Comparison of ENCODE assay signal across 8 cellular contexts in the genomic region with DNA sequence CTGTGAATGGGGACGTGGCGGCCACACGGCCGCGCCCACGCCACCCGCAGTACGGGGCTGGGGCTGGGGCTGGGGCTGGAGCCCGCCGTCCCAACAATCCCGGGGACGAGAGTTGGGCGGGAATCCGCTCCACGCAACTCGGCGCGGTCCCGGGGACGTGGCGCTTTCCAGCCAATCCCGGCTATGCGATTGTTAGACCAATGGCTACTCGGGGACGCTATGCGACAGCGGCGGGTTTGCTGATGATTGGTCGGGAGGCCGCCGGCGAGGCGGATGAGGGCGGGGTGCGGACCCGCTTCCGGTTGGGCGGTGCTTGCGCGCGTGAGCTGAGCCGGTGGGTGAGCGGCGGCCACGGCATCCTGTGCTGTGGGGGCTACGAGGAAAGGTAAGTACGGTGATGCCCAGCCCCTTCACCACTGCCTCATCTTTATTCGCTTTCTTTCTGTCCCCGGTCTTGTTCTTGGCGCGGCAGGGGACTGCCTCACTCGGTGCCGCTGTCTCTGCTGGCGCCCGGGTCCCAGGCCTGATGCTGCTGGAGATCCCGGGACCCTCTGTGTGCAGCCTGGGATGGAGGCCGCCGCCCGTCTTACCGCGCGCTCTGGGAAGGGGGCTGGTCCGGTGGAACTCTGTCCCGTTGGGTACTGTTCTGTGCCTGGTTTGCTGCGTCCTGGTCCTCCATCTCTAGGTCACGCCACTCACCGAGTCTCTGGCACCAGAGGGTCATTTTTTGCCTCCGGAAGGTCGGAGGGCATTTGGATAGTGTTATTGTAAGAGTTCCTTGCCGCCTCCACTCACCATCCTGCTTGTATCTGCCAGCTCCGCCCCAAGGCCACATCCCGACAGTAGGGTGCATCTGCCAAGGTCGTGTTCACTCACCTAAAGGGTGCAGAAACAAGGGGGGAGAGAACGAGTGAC. TPM values are rescaled to one million over a fixed set of nuclear protein-coding genes. Genes with fewer than 3 reads are reported as not detected.
DNase-seq lines count a peak whose midpoint lies in the region; ATAC-seq and TF ChIP-seq lines count a peak whose summit lies in the region.

A gene (plus strand): TSS at position 312 of the 915 bp plus-strand sequence. CDS start 9,225 bp downstream, outside the sequence.

- H3K9ac ChIP-seq in mucosa of stomach (ENCODE audit: low read length) = peak within 1 kb of the TSS; percentile 93

- no peaks in the 10 kb centered on the region for H3K27me3 Mint-ChIP-seq in activated T-cell treated with anti-CD3 and anti-CD28 coated beads, Interleukin-2, amount 50 U/mL, for 4 hours (ENCODE audit: low read depth)

- H3K9me3 ChIP-seq in esophagus (ENCODE audit: control insufficient read depth in 2 of 2, insufficient read depth in 1 of 2, low read depth in 1 of 2, low read length in 1 of 2) (no peaks in the 10 kb centered on the region), mucosa of stomach (ENCODE audit: control insufficient read depth, low read length) (no peaks in the 10 kb centered on the region)

- H3K36me3 Mint-ChIP-seq in activated T-cell treated with anti-CD3 and anti-CD28 coated beads, Interleukin-2, amount 50 U/mL, for 4 hours (ENCODE audit: insufficient read depth) = peaks cover 6% of the 10 kb centered on the region

- H3K4me3 ChIP-seq in esophagus (ENCODE audit: low read depth in 1 of 2, low read length in 2 of 2) = peak within 1 kb of the TSS; percentile 83 to 96
- peak within 1 kb of the TSS; percentile 86 for H3K4me3 ChIP-seq in mucosa of stomach (ENCODE audit: low read length)

- peak within 1 kb of the TSS; percentile 82 to 93 for H3K27ac ChIP-seq in esophagus (ENCODE audit: low read depth in 2 of 2, low read length in 1 of 2)

- DNase-seq in DMS153 treated with DMSO at 0.1 percent for 48 hours (lab: John Stamatoyannopoulos, UW; ENCODE audit: unreplicated experiment) (peak; percentile 86), KBM-7 (peak; percentile 96)
- peak; percentile 89 for DNase-seq in activated T-cell treated with anti-CD3 and anti-CD28 coated beads, Interleukin-2, amount 50 U/mL, for 4 hours
- peak; percentile 86 to 87 for DNase-seq in stimulated activated CD8-positive, alpha-beta memory T cell treated with anti-CD3 and anti-CD28 coated beads, Interleukin-7, amount 100 ng/mL, for 1 hour (ENCODE audit: low read depth in 2 of 2)

- H3K4me3 Mint-ChIP-seq in activated T-cell treated with anti-CD3 and anti-CD28 coated beads, Interleukin-2, amount 50 U/mL, for 4 hours = peak within 1 kb of the TSS; percentile 98

- peak; percentile 97 for ATAC-seq in GM21717 (IDR thresholded peaks at IDR 0.05; ENCODE audit: unreplicated experiment)
- ATAC-seq in activated T-cell treated with anti-CD3 and anti-CD28 coated beads, Interleukin-2, amount 50 U/mL, for 4 hours = peak; percentile 98

- WGBS in esophagus, 2 donors = 0 to 1% methylated on average over 74 of the region's 74 CpGs

- H3K4me1 Mint-ChIP-seq in activated T-cell treated with anti-CD3 and anti-CD28 coated beads, Interleukin-2, amount 50 U/mL, for 4 hours (ENCODE audit: low read depth) = peaks cover 43% of the 10 kb centered on the region

- H3K9me3 Mint-ChIP-seq in activated T-cell treated with anti-CD3 and anti-CD28 coated beads, Interleukin-2, amount 50 U/mL, for 4 hours = no peaks in the 10 kb centered on the region

- H3K27me3 ChIP-seq in esophagus (ENCODE audit: control insufficient read depth in 1 of 2, insufficient read depth in 2 of 2, low read length in 2 of 2) (no peaks in the 10 kb centered on the region), mucosa of stomach (ENCODE audit: control insufficient read depth, insufficient read depth, low read length) (no peaks in the 10 kb centered on the region)

- H3K4me1 ChIP-seq in esophagus (ENCODE audit: control insufficient read depth in 2 of 2, insufficient read depth in 2 of 2, low read length in 1 of 2) = peaks cover 0 to 3% of the 10 kb centered on the region in 2 donors
- peaks cover 17% of the 10 kb centered on the region for H3K4me1 ChIP-seq in mucosa of stomach (ENCODE audit: control insufficient read depth, insufficient read depth, low read length)

- in situ Hi-C loops in KBM-7 (cut with MboI; ENCODE audit: low pct_unique_long_range_greater_than_20kb, low sequenced_read_pairs) = no loop called here

- H3K36me3 ChIP-seq in esophagus (ENCODE audit: control insufficient read depth in 2 of 2, insufficient read depth in 2 of 2, low read length in 1 of 2) = no peaks in the 10 kb centered on the region
- no peaks in the 10 kb centered on the region for H3K36me3 ChIP-seq in mucosa of stomach (ENCODE audit: control insufficient read depth, insufficient read depth, low read length)

TF ChIP-seq in PFSK-1, 5 proteins besides CTCF, POLR2A, EP300 and RAD21:
- TF ChIP-seq SIN3A (IDR thresholded peaks at IDR 0.05; ENCODE audit: borderline replicate concordance, insufficient read depth, low read length) = no peak; the same call in 1 of the 2 replicates
- peak; percentile 81 for TF ChIP-seq FOXP2 (optimal IDR thresholded peaks at IDR 0.05; ENCODE audit: borderline replicate concordance, extremely low read depth, extremely low read length, insufficient read depth)
- TF ChIP-seq, protein P1, sequence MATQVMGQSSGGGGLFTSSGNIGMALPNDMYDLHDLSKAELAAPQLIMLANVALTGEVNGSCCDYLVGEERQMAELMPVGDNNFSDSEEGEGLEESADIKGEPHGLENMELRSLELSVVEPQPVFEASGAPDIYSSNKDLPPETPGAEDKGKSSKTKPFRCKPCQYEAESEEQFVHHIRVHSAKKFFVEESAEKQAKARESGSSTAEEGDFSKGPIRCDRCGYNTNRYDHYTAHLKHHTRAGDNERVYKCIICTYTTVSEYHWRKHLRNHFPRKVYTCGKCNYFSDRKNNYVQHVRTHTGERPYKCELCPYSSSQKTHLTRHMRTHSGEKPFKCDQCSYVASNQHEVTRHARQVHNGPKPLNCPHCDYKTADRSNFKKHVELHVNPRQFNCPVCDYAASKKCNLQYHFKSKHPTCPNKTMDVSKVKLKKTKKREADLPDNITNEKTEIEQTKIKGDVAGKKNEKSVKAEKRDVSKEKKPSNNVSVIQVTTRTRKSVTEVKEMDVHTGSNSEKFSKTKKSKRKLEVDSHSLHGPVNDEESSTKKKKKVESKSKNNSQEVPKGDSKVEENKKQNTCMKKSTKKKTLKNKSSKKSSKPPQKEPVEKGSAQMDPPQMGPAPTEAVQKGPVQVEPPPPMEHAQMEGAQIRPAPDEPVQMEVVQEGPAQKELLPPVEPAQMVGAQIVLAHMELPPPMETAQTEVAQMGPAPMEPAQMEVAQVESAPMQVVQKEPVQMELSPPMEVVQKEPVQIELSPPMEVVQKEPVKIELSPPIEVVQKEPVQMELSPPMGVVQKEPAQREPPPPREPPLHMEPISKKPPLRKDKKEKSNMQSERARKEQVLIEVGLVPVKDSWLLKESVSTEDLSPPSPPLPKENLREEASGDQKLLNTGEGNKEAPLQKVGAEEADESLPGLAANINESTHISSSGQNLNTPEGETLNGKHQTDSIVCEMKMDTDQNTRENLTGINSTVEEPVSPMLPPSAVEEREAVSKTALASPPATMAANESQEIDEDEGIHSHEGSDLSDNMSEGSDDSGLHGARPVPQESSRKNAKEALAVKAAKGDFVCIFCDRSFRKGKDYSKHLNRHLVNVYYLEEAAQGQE (IDR thresholded peaks at IDR 0.05; ENCODE audit: insufficient read depth in 1 of 2, low read depth in 2 of 2, low read length in 2 of 2) = no peak
- 0 out of 2 replicates have a peak, but pooled peaks have one; percentile 17 for TF ChIP-seq TAF1 (IDR thresholded peaks at IDR 0.05; ENCODE audit: borderline replicate concordance, insufficient read depth, low read length)
- TF ChIP-seq POLR2AphosphoS5 (IDR thresholded peaks at IDR 0.05; ENCODE audit: low read depth, low read length) = peak; percentile 94

RNA-seq across cellular contexts. Expression of the gene that starts here (rescaled TPM):
- polyA plus RNA-seq in PFSK-1 (2012; ENCODE audit: insufficient read length, low read depth) = 135 TPM
- total RNA-seq in activated T-cell treated with anti-CD3 and anti-CD28 coated beads, Interleukin-2, amount 50 U/mL, for 4 hours = 10 to 100 TPM; 46.0 to 47.7 (median 46.4) TPM
- polyA plus RNA-seq in esophagus = 10 to 100 TPM in 1 of 2 donors, 1 to 10 TPM in 1; 8.3 to 21.6 TPM

Comparison
In these comparisons a context has a peak if more than half of its experiments do, and no peak if none do; other contexts are left out.
1. Peak in every context shown above with its lines: DNase-seq, ATAC-seq, H3K4me3 ChIP-seq and H3K27ac ChIP-seq.